ENCODE assay signal across 1 cellular context in genomic region chr4:74317616-74318256, GRCh38.
TF ChIP-seq lines count a peak whose summit lies in the region.

No MANE protein-coding gene starts in this region.

TF ChIP-seq in HepG2, 621 proteins besides CTCF, POLR2A, EP300 and RAD21:
- TF ChIP-seq KDM2A (CRISPR knock-in tag; IDR thresholded peaks at IDR 0.05; ENCODE audit: borderline replicate concordance, low read depth) (no peak), RNF2 (conservative IDR thresholded peaks at IDR 0.05; ENCODE audit: low read depth) (no peak), CSRNP2 (CRISPR knock-in tag; conservative IDR thresholded peaks at IDR 0.05; ENCODE audit: low read depth) (no peak), MAFK (conservative IDR thresholded peaks at IDR 0.05 in 1 of 2, IDR thresholded peaks at IDR 0.05 in 1 of 2; ENCODE audit: low read length in 2 of 2) (peak in 1 of 2 experiments; percentile 21; a peak in 1 of 4 replicates), MAFF (IDR thresholded peaks at IDR 0.05; ENCODE audit: low read depth, low read length) (0 out of 2 replicates have a peak, but pooled peaks have one; percentile 17), FOXC1 (CRISPR knock-in tag; IDR thresholded peaks at IDR 0.05; ENCODE audit: borderline replicate concordance) (no peak), SSRP1 (CRISPR knock-in tag; IDR thresholded peaks at IDR 0.05) (no peak), ERF (CRISPR knock-in tag; IDR thresholded peaks at IDR 0.05) (no peak), TARDBP (CRISPR knock-in tag; IDR thresholded peaks at IDR 0.05) (no peak)
